ENCODE assay signal across 17 cellular contexts in genomic region chr1:11293856-11294255, GRCh38. TPM values are rescaled to one million over a fixed set of nuclear protein-coding genes. Genes with fewer than 3 reads are reported as not detected.
DNase-seq lines count a peak whose midpoint lies in the region; ATAC-seq and TF ChIP-seq lines count a peak whose summit lies in the region.
"Had no signal": no experiment of that assay in that cellular context is flagged by ENCODE, and none has a peak within 500 bp of the region (broad histone marks: within the 10 kb centered on the region; RNA-seq: fewer than 3 reads in every experiment).

No MANE protein-coding gene starts in this region.

- H3K4me2 ChIP-seq in osteoblast (ENCODE audit: insufficient read depth, low read length): no peak overlapping the region
- H3K4me2 ChIP-seq: BLaER1 treated with 17β-estradiol and CSF1 and Interleukin-3, amounts not matched to agents 10 nM and 100 nM; GM23338; KMS-11 had no signal

- TF ChIP-seq CTCF in CD4-positive, alpha-beta T cell (IDR thresholded peaks at IDR 0.05): no peak
- TF ChIP-seq CTCF in osteoblast (IDR thresholded peaks at IDR 0.05; ENCODE audit: extremely low read depth, low read depth, low read length): no peak

- no peaks in the 10 kb centered on the region for H3K4me1 ChIP-seq in osteoblast (ENCODE audit: insufficient read depth, low read length)

- H3K4me3 Mint-ChIP-seq in CD4-positive, alpha-beta T cell: no peak overlapping the region
- no peak overlapping the region for H3K4me3 Mint-ChIP-seq in activated naive CD8-positive, alpha-beta T cell treated with anti-CD3 and anti-CD28 coated beads, Interleukin-2, amount 50 U/mL, for 24 hours
- H3K4me3 Mint-ChIP-seq: GM23338 had no signal

- no peaks in the 10 kb centered on the region for H3K27me3 ChIP-seq in CD4-positive, alpha-beta T cell (ENCODE audit: control insufficient read depth, insufficient read depth, low read length)
- H3K27me3 ChIP-seq in osteoblast (ENCODE audit: insufficient read depth, low read length): no peaks in the 10 kb centered on the region
- H3K27me3 ChIP-seq: BLaER1 treated with 17β-estradiol and CSF1 and Interleukin-3, amounts not matched to agents 10 nM and 100 nM had no signal

- no peak overlapping the region for H2AFZ ChIP-seq in osteoblast (ENCODE audit: low read length)
- H2AFZ ChIP-seq: GM23338 had no signal

- H3K36me3 ChIP-seq in osteoblast (ENCODE audit: insufficient read depth, low read length): no peaks in the 10 kb centered on the region

- CTCF ChIA-PET in CD4-positive, alpha-beta T cell (lab: Charles Lee): no interaction called here

- intact Hi-C loops in CD4-positive, alpha-beta T cell (cut with DNase I, micrococcal nuclease): no loop called here

- DNase-seq in CD4-positive, alpha-beta T cell: no peak
- DNase-seq in EH (ENCODE audit: low read depth) (peak; percentile 67), M059J (ENCODE audit: low read depth) (peak; percentile 40), osteoblast (ENCODE audit: insufficient read length, low spot score, missing footprints) (peak; percentile 45)
- no peak for DNase-seq in activated naive CD8-positive, alpha-beta T cell treated with anti-CD3 and anti-CD28 coated beads, Interleukin-2, amount 50 U/mL, for 24 hours
- no peak for DNase-seq in stimulated activated naive CD8-positive, alpha-beta T cell treated with anti-CD3 and anti-CD28 coated beads, Interleukin-15, Interleukin-2, amounts not matched to agents 100 U/mL and 50 U/mL, for 24 hours
- DNase-seq: ACHN; CD4-positive, CD25-positive, alpha-beta regulatory T cell; COR-L47; DMS153; DMS79 treated with DMSO at 0.1 percent for 48 hours; GF-D8; H7 had no signal

- H3K27me3 Mint-ChIP-seq in CD4-positive, alpha-beta T cell: no peaks in the 10 kb centered on the region
- H3K27me3 Mint-ChIP-seq in activated naive CD8-positive, alpha-beta T cell treated with anti-CD3 and anti-CD28 coated beads, Interleukin-2, amount 50 U/mL, for 24 hours: no peaks in the 10 kb centered on the region
- H3K27me3 Mint-ChIP-seq: CD4-positive, CD25-positive, alpha-beta regulatory T cell had no signal

- no peak for ATAC-seq in CD4-positive, alpha-beta T cell (ENCODE audit: poor library complexity)
- no peak for ATAC-seq in GM21360 (IDR thresholded peaks at IDR 0.05; ENCODE audit: unreplicated experiment)
- no peak for ATAC-seq in activated naive CD8-positive, alpha-beta T cell treated with anti-CD3 and anti-CD28 coated beads, Interleukin-2, amount 50 U/mL, for 24 hours
- no peak for ATAC-seq in stimulated activated naive CD8-positive, alpha-beta T cell treated with anti-CD3 and anti-CD28 coated beads, Interleukin-15, Interleukin-2, amounts not matched to agents 100 U/mL and 50 U/mL, for 24 hours
- ATAC-seq: GM23338 had no signal

- peaks cover 66% of the 10 kb centered on the region for H3K36me3 Mint-ChIP-seq in CD4-positive, alpha-beta T cell (ENCODE audit: low read depth)
- peaks cover 42% of the 10 kb centered on the region for H3K36me3 Mint-ChIP-seq in activated naive CD8-positive, alpha-beta T cell treated with anti-CD3 and anti-CD28 coated beads, Interleukin-2, amount 50 U/mL, for 24 hours (ENCODE audit: low read depth)

- peaks cover 15% of the 10 kb centered on the region for H4K20me1 ChIP-seq in osteoblast (ENCODE audit: insufficient read depth, low read length)

- peaks cover 2% of the 10 kb centered on the region for H3K9me3 Mint-ChIP-seq in CD4-positive, alpha-beta T cell
- no peaks in the 10 kb centered on the region for H3K9me3 Mint-ChIP-seq in activated naive CD8-positive, alpha-beta T cell treated with anti-CD3 and anti-CD28 coated beads, Interleukin-2, amount 50 U/mL, for 24 hours
- H3K9me3 Mint-ChIP-seq: CD4-positive, CD25-positive, alpha-beta regulatory T cell; GM23338 had no signal

- H3K27ac Mint-ChIP-seq in CD4-positive, alpha-beta T cell: peak overlapping the region; percentile 76
- H3K27ac Mint-ChIP-seq in activated naive CD8-positive, alpha-beta T cell treated with anti-CD3 and anti-CD28 coated beads, Interleukin-2, amount 50 U/mL, for 24 hours: no peak overlapping the region
- H3K27ac Mint-ChIP-seq: GM23338 had no signal

- no peaks in the 10 kb centered on the region for H3K9me3 ChIP-seq in CD4-positive, alpha-beta T cell (ENCODE audit: control insufficient read depth, low read length)
- no peaks in the 10 kb centered on the region for H3K9me3 ChIP-seq in osteoblast (ENCODE audit: low read depth, low read length)
- H3K9me3 ChIP-seq: BLaER1 treated with 17β-estradiol and CSF1 and Interleukin-3, amounts not matched to agents 10 nM and 100 nM had no signal

- H3K27ac ChIP-seq in CD4-positive, alpha-beta T cell (ENCODE audit: low read depth, low read length): no peak overlapping the region
- H3K27ac ChIP-seq in osteoblast (ENCODE audit: low read depth, low read length): no peak overlapping the region
- H3K27ac ChIP-seq: BLaER1 treated with 17β-estradiol and CSF1 and Interleukin-3, amounts not matched to agents 10 nM and 100 nM; KMS-11 had no signal

- POLR2A ChIA-PET in CD4-positive, alpha-beta T cell (lab: Charles Lee): interaction anchor here (3.2 to 3.8 kb wide), 3 partner anchors 10 to 32 kb away, joined by 16 to 29 read pairs (median 18); partner anchors contain the start of gene MTOR

- H3K79me2 ChIP-seq in osteoblast (ENCODE audit: insufficient read depth, low read length): no peaks in the 10 kb centered on the region

- H3K4me1 Mint-ChIP-seq in CD4-positive, alpha-beta T cell (ENCODE audit: low read depth): peaks cover 70% of the 10 kb centered on the region
- H3K4me1 Mint-ChIP-seq in activated naive CD8-positive, alpha-beta T cell treated with anti-CD3 and anti-CD28 coated beads, Interleukin-2, amount 50 U/mL, for 24 hours: peaks cover 17% of the 10 kb centered on the region

- no peak overlapping the region for H3K4me3 ChIP-seq in osteoblast (ENCODE audit: insufficient read depth, low read length)
- H3K4me3 ChIP-seq: BLaER1 treated with 17β-estradiol and CSF1 and Interleukin-3, amounts not matched to agents 10 nM and 100 nM; GM23338 had no signal

RNA-seq across cellular contexts. Expression of gene UBIAD1, which starts 20.9 kb away (rescaled TPM):
- total RNA-seq in CD4-positive, alpha-beta T cell: 10 to 100 TPM; 19.2 to 19.3 TPM
- 9.5 and 11.0 TPM in 2 replicates for total RNA-seq in M059J (2014; rRNA removed; shearing (Covaris generic))
- 10.5 and 11.8 TPM in 2 replicates for total RNA-seq in osteoblast

RNA-seq across cellular contexts. Expression of gene MTOR, which starts 31.5 kb away (rescaled TPM):
- 10 to 100 TPM; 27.3 to 28.9 TPM for total RNA-seq in CD4-positive, alpha-beta T cell
- 27.6 and 46.6 TPM in 2 replicates for total RNA-seq in M059J (2014; rRNA removed; shearing (Covaris generic))
- total RNA-seq in osteoblast: 26.5 and 34.0 TPM in 2 replicates

Comparison
In these comparisons a context has a peak if more than half of its experiments do, and no peak if none do; other contexts are left out.
1. DNase-seq: peak in EH (single experiment), M059J (single experiment) and osteoblast (single experiment); none in CD4-positive, alpha-beta T cell (0 of 10), activated naive CD8-positive, alpha-beta T cell treated with anti-CD3 and anti-CD28 coated beads, Interleukin-2, amount 50 U/mL, for 24 hours (single experiment) and stimulated activated naive CD8-positive, alpha-beta T cell treated with anti-CD3 and anti-CD28 coated beads, Interleukin-15, Interleukin-2, amounts not matched to agents 100 U/mL and 50 U/mL, for 24 hours (single experiment).